In genomic region chr9:6681147-6681956, GRCh38 we compare ENCODE assay signal across 8 cellular contexts. TPM values are rescaled to one million over a fixed set of nuclear protein-coding genes. Genes with fewer than 3 reads are reported as not detected.
DNase-seq lines count a peak whose midpoint lies in the region; ATAC-seq and TF ChIP-seq lines count a peak whose summit lies in the region.

No MANE protein-coding gene starts in this region.

- 0 out of 4 replicates have a peak, but pooled peaks of 1 of the 2 experiments have one; percentile 13 for TF ChIP-seq EP300 in SK-N-SH (IDR thresholded peaks at IDR 0.05; ENCODE audit: borderline replicate concordance in 1 of 2, low read depth in 1 of 2, low read length in 1 of 2)

- H3K4me3 ChIP-seq in SK-N-SH (ENCODE audit: low read depth in 2 of 2, low read length in 1 of 2) (peak overlapping the region; percentile 56 to 76), thymus (ENCODE audit: low read length) (peak overlapping the region; percentile 57)

- WGBS in SK-N-SH (ENCODE audit: low lambda C conversion rate) = 1% methylated on average over 52 of the region's 72 CpGs
- WGBS in thymus = under 1% methylated on average over 72 of the region's 72 CpGs

- CTCF ChIA-PET in SK-N-SH (lab: Yijun Ruan, JAX) = interaction anchor here (1.1 to 1.6 kb wide), 4 partner anchors 14 to 327 kb away, joined by 3 to 4 read pairs (median 4); no protein-coding TSS in a partner anchor

- H3K9me3 Mint-ChIP-seq in activated naive CD8-positive, alpha-beta T cell (ENCODE audit: low read depth) = no peaks in the 10 kb centered on the region
- H3K9me3 Mint-ChIP-seq in glutamatergic neuron (ENCODE audit: unreplicated experiment) (peaks cover 9% of the 10 kb centered on the region), osteocyte (ENCODE audit: unreplicated experiment) (no peaks in the 10 kb centered on the region)

- H3K9me2 ChIP-seq in SK-N-SH = no peaks in the 10 kb centered on the region

- peak overlapping the region; percentile 99 for H3K27ac Mint-ChIP-seq in activated naive CD8-positive, alpha-beta T cell
- H3K27ac Mint-ChIP-seq in glutamatergic neuron (ENCODE audit: unreplicated experiment) = peak overlapping the region; percentile 98
- peak overlapping the region; percentile 99 for H3K27ac Mint-ChIP-seq in osteocyte (ENCODE audit: unreplicated experiment)

- no peak for TF ChIP-seq CTCF in SK-N-SH (IDR thresholded peaks at IDR 0.05)
- no peak for TF ChIP-seq CTCF in glutamatergic neuron (IDR thresholded peaks at IDR 0.05; ENCODE audit: partially characterized antibody, unreplicated experiment)
- no peak for TF ChIP-seq CTCF in osteocyte (IDR thresholded peaks at IDR 0.05)

- H3K4me2 ChIP-seq in SK-N-SH = peak overlapping the region; percentile 85

- H3K9ac ChIP-seq in SK-N-SH = peak overlapping the region; percentile 99

- H3K27ac ChIP-seq in SK-N-SH (ENCODE audit: low read depth in 2 of 2, low read length in 1 of 2) (peak overlapping the region; percentile 96 to 97), thymus (ENCODE audit: low read depth) (peak overlapping the region; percentile 98)

- H3F3A ChIP-seq in SK-N-SH (replicated peaks; ENCODE audit: insufficient read depth) = peaks cover 10% of the 10 kb centered on the region

- no peaks in the 10 kb centered on the region for H3K36me3 Mint-ChIP-seq in activated naive CD8-positive, alpha-beta T cell
- no peaks in the 10 kb centered on the region for H3K36me3 Mint-ChIP-seq in glutamatergic neuron (ENCODE audit: unreplicated experiment)
- peaks cover 4% of the 10 kb centered on the region for H3K36me3 Mint-ChIP-seq in osteocyte (ENCODE audit: unreplicated experiment)

- peak overlapping the region; percentile 93 for H2AFZ ChIP-seq in SK-N-SH (ENCODE audit: low read depth)

- H3K9me3 ChIP-seq in SK-N-SH = no peaks in the 10 kb centered on the region
- H3K9me3 ChIP-seq in thymus (ENCODE audit: control insufficient read depth) = no peaks in the 10 kb centered on the region

- POLR2A ChIA-PET in SK-N-SH (lab: Yijun Ruan, JAX) = interaction anchor here (0.6 to 1.4 kb wide), 10 partner anchors 8 to 658 kb away, joined by 3 to 8 read pairs (median 4); partner anchors contain the start of gene KDM4C

- ATAC-seq in HG02571 (IDR thresholded peaks at IDR 0.05; ENCODE audit: unreplicated experiment) = peak; percentile 71

- H3K4me1 Mint-ChIP-seq in activated naive CD8-positive, alpha-beta T cell (ENCODE audit: low read depth) = peaks cover 17% of the 10 kb centered on the region
- no peaks in the 10 kb centered on the region for H3K4me1 Mint-ChIP-seq in glutamatergic neuron (ENCODE audit: low read depth, unreplicated experiment)
- peaks cover 23% of the 10 kb centered on the region for H3K4me1 Mint-ChIP-seq in osteocyte (ENCODE audit: unreplicated experiment)

- no peaks in the 10 kb centered on the region; a peak in 1 of 4 replicates for H3K4me1 ChIP-seq in SK-N-SH (ENCODE audit: control insufficient read depth in 1 of 2, insufficient read depth in 2 of 2, low read depth in 1 of 2, low read length in 1 of 2)
- H3K4me1 ChIP-seq in thymus (ENCODE audit: control insufficient read depth, insufficient read depth, low read length) = peaks cover 3% of the 10 kb centered on the region

- DNase-seq in GM04504 (ENCODE audit: low read depth) (peak; percentile 92), NCI-H1048 (lab: John Stamatoyannopoulos, UW) (peak; percentile 67), SK-N-SH (peak; percentile 96), glutamatergic neuron (peak; percentile 97), osteocyte (ENCODE audit: extremely low spot score, unreplicated experiment) (peak; percentile 99)

- H3K36me3 ChIP-seq in SK-N-SH (replicated peaks in 1 of 2; ENCODE audit: control insufficient read depth in 1 of 2, insufficient read depth in 2 of 2, low read length in 1 of 2) (no peaks in the 10 kb centered on the region), thymus (ENCODE audit: control insufficient read depth, insufficient read depth) (no peaks in the 10 kb centered on the region)

- H3K27me3 ChIP-seq in SK-N-SH (ENCODE audit: insufficient read depth) (no peaks in the 10 kb centered on the region), thymus (ENCODE audit: control insufficient read depth, insufficient read depth) (no peaks in the 10 kb centered on the region)

- peak overlapping the region; percentile 96 for H3K4me3 Mint-ChIP-seq in activated naive CD8-positive, alpha-beta T cell
- H3K4me3 Mint-ChIP-seq in glutamatergic neuron (ENCODE audit: unreplicated experiment) (peak overlapping the region; percentile 96), osteocyte (ENCODE audit: unreplicated experiment) (peak overlapping the region; percentile 96)

- no peaks in the 10 kb centered on the region for H4K20me1 ChIP-seq in SK-N-SH (ENCODE audit: insufficient read depth)

- TF ChIP-seq RAD21 in SK-N-SH (IDR thresholded peaks at IDR 0.05; ENCODE audit: low read length) = no peak

- H3K27me3 Mint-ChIP-seq in activated naive CD8-positive, alpha-beta T cell = no peaks in the 10 kb centered on the region
- peaks cover 3% of the 10 kb centered on the region for H3K27me3 Mint-ChIP-seq in glutamatergic neuron (ENCODE audit: unreplicated experiment)
- no peaks in the 10 kb centered on the region for H3K27me3 Mint-ChIP-seq in osteocyte (ENCODE audit: unreplicated experiment)

- peaks cover 32% of the 10 kb centered on the region for H3K79me2 ChIP-seq in SK-N-SH (ENCODE audit: insufficient read depth)

TF ChIP-seq in SK-N-SH, 30 proteins besides CTCF, POLR2A, EP300 and RAD21 (continues in another document):
- TF ChIP-seq FOXJ3 (CRISPR knock-in tag; IDR thresholded peaks at IDR 0.05) (no peak), TEAD4 (IDR thresholded peaks at IDR 0.05; ENCODE audit: borderline replicate concordance, insufficient read depth) (no peak), RFX5 (IDR thresholded peaks at IDR 0.05; ENCODE audit: low read length) (no peak), ZBTB33 (IDR thresholded peaks at IDR 0.05; ENCODE audit: borderline replicate concordance, low read depth) (peak; percentile 99), JUND (IDR thresholded peaks at IDR 0.05) (no peak), FOXM1 (IDR thresholded peaks at IDR 0.05; ENCODE audit: low read depth) (no peak), USF1 (IDR thresholded peaks at IDR 0.05; ENCODE audit: borderline replicate concordance, low read depth) (peak; percentile 95), MEF2A (IDR thresholded peaks at IDR 0.05; ENCODE audit: borderline replicate concordance, low read depth) (no peak), MXI1 (IDR thresholded peaks at IDR 0.05; ENCODE audit: low read depth, low read length) (peak; percentile 79), POLR2AphosphoS5 (IDR thresholded peaks at IDR 0.05; ENCODE audit: low read depth, low read length) (peak; percentile 86), ELF1 (IDR thresholded peaks at IDR 0.05) (peak; percentile 81), TCF12 (IDR thresholded peaks at IDR 0.05) (0 out of 2 replicates have a peak, but pooled peaks have one; percentile 6), RCOR1 (IDR thresholded peaks at IDR 0.05; ENCODE audit: low read length) (peak; percentile 14; the same call in 1 of the 2 replicates), GATA2 (CRISPR knock-in tag; IDR thresholded peaks at IDR 0.05) (no peak; the same call in 1 of the 2 replicates), RXRA (IDR thresholded peaks at IDR 0.05; ENCODE audit: borderline replicate concordance, low read depth) (no peak)
- TF ChIP-seq, protein P1, sequence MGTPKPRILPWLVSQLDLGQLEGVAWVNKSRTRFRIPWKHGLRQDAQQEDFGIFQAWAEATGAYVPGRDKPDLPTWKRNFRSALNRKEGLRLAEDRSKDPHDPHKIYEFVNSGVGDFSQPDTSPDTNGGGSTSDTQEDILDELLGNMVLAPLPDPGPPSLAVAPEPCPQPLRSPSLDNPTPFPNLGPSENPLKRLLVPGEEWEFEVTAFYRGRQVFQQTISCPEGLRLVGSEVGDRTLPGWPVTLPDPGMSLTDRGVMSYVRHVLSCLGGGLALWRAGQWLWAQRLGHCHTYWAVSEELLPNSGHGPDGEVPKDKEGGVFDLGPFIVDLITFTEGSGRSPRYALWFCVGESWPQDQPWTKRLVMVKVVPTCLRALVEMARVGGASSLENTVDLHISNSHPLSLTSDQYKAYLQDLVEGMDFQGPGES (IDR thresholded peaks at IDR 0.05; ENCODE audit: low read depth, low read length) = no peak
- TF ChIP-seq, protein P2, sequence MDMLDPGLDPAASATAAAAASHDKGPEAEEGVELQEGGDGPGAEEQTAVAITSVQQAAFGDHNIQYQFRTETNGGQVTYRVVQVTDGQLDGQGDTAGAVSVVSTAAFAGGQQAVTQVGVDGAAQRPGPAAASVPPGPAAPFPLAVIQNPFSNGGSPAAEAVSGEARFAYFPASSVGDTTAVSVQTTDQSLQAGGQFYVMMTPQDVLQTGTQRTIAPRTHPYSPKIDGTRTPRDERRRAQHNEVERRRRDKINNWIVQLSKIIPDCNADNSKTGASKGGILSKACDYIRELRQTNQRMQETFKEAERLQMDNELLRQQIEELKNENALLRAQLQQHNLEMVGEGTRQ (IDR thresholded peaks at IDR 0.05; ENCODE audit: borderline replicate concordance, low read depth, low read length) = peak; percentile 85

RNA-seq across cellular contexts. Expression of gene GLDC, which starts 35.8 kb away (rescaled TPM):
- polyA plus RNA-seq in SK-N-SH (2012; rRNA removed) (4.1 TPM in 2 replicates), thymus (2.2 TPM)
- 2.9 and 3.8 TPM in 2 replicates for polyA plus RNA-seq in SK-N-SH (2012; cell fraction: cytosol; rRNA removed)
- 3.4 and 4.8 TPM in 2 replicates for polyA plus RNA-seq in SK-N-SH (2012; cell fraction: nucleus; rRNA removed)
- total RNA-seq in glutamatergic neuron (ENCODE audit: unreplicated experiment) (42.9 TPM), osteocyte (0.71 and 0.78 TPM in 2 replicates)

Comparison
In these comparisons a context has a peak if more than half of its experiments do, and no peak if none do; other contexts are left out.
1. Peak in every context shown above with its lines: DNase-seq, ATAC-seq, H3K4me3 ChIP-seq and H3K27ac ChIP-seq.
2. RNA of gene GLDC, which starts 35.8 kb away (total RNA-seq): 42.9 TPM in glutamatergic neuron (single experiment); 0.71 to 0.78 TPM in osteocyte; every median in the first group is over 10 times any median in the second.